ENCODE assay signal across 19 cellular contexts in genomic region chr15:98838387-98839259, GRCh38.
DNase-seq lines count a peak whose midpoint lies in the region; ATAC-seq and TF ChIP-seq lines count a peak whose summit lies in the region.
"Had no signal": no experiment of that assay in that cellular context is flagged by ENCODE, and none has a peak within 500 bp of the region (broad histone marks: within the 10 kb centered on the region; RNA-seq: fewer than 3 reads in every experiment).

No MANE protein-coding gene starts in this region.

- no TSS peak for BruUV-seq in Panc1 (replicated peaks; lab: Mats Ljungman, UMichigan)

- H3K4me3 ChIP-seq in Panc1 (ENCODE audit: low read depth in 2 of 2, low read length in 2 of 2) (no peak overlapping the region), psoas muscle (no peak overlapping the region)
- H3K4me3 ChIP-seq: PC-9 had no signal

- H3K4me3 Mint-ChIP-seq in progenitor cell of endocrine pancreas (ENCODE audit: low read depth) = no peak overlapping the region
- H3K4me3 Mint-ChIP-seq: CD4-positive, CD25-positive, alpha-beta regulatory T cell; H9 had no signal

- H3K27ac Mint-ChIP-seq in progenitor cell of endocrine pancreas = no peak overlapping the region

- H3K9me3 ChIP-seq in Panc1 (ENCODE audit: control insufficient read depth, insufficient read depth, low read depth, low read length) = peaks cover under 1% of the 10 kb centered on the region; the same call in 1 of the 2 replicates
- no peaks in the 10 kb centered on the region for H3K9me3 ChIP-seq in psoas muscle
- H3K9me3 ChIP-seq: BE2C had no signal

- no peak for TF ChIP-seq CTCF in Panc1 (IDR thresholded peaks at IDR 0.05)
- TF ChIP-seq CTCF in psoas muscle (IDR thresholded peaks at IDR 0.05) = no peak
- no peak for TF ChIP-seq CTCF in progenitor cell of endocrine pancreas (IDR thresholded peaks at IDR 0.05; ENCODE audit: unreplicated experiment)

- no peak for ATAC-seq in Panc1
- peak; percentile 89 to 98 (median 92) for ATAC-seq in psoas muscle

- H3K27me3 Mint-ChIP-seq in progenitor cell of endocrine pancreas = no peaks in the 10 kb centered on the region

- H3K27me3 ChIP-seq in Panc1 (ENCODE audit: control insufficient read depth, insufficient read depth, low read length) (no peaks in the 10 kb centered on the region), psoas muscle (ENCODE audit: insufficient read depth in 3 of 3, low read length in 2 of 3) (no peaks in the 10 kb centered on the region)
- H3K27me3 ChIP-seq: BE2C had no signal

- H3K4me1 ChIP-seq in Panc1 (ENCODE audit: control insufficient read depth, insufficient read depth, low read length) (peaks cover 24% of the 10 kb centered on the region), psoas muscle (peaks cover 11% of the 10 kb centered on the region)

- H3K36me3 ChIP-seq in Panc1 (ENCODE audit: control insufficient read depth, insufficient read depth, low read length) = no peaks in the 10 kb centered on the region
- H3K36me3 ChIP-seq in psoas muscle (ENCODE audit: insufficient read depth in 1 of 2, low read depth in 1 of 2) = no peaks in the 10 kb centered on the region

- POLR2A ChIA-PET in Panc1 (lab: Charles Lee) = no interaction called here

- H3K36me3 Mint-ChIP-seq in progenitor cell of endocrine pancreas (ENCODE audit: insufficient read depth) = peaks cover 2% of the 10 kb centered on the region

- WGBS in psoas muscle, 3 donors = 40 to 57% (median 47%) methylated on average over 5 of the region's 5 CpGs

- CTCF ChIA-PET in Panc1 (lab: Charles Lee) = no interaction called here

- intact Hi-C loops in Panc1 (cut with micrococcal nuclease; ENCODE audit: unreplicated experiment) = no loop called here
- intact Hi-C loops in psoas muscle (cut with DNase I) = no loop called here

- peak; percentile 22 for DNase-seq in NCI-H82 (lab: John Stamatoyannopoulos, UW)
- DNase-seq in NCI-H82 treated with DMSO at 0.1 percent for 48 hours (lab: John Stamatoyannopoulos, UW; ENCODE audit: unreplicated experiment) = no peak
- no peak for DNase-seq in Panc1 (ENCODE audit: low read depth, low spot score)
- peak; percentile 87 for DNase-seq in myocyte (ENCODE audit: low read depth)
- DNase-seq in psoas muscle = no peak
- no peak for DNase-seq in stimulated activated CD4-positive, alpha-beta T cell treated with anti-CD3 and anti-CD28 coated beads, Interleukin-2, amount 100 ng/mL, for 48 hours
- DNase-seq in progenitor cell of endocrine pancreas (ENCODE audit: low spot score, unreplicated experiment) = no peak
- no peak for DNase-seq in NCI-H146 treated with DMSO at 0.1 percent for 48 hours (lab: John Stamatoyannopoulos, UW; ENCODE audit: unreplicated experiment)
- DNase-seq: BE2C; CD4-positive, CD25-positive, alpha-beta regulatory T cell; COR-L47; DMS 273 treated with DMSO at 0.1 percent for 48 hours; GDM1; H9; KG1; MV-4-11; NCI-H187 treated with DMSO at 0.1 percent for 48 hours; NCI-H748 treated with DMSO at 0.1 percent for 48 hours; PC-9 had no signal

- H3K4me1 Mint-ChIP-seq in progenitor cell of endocrine pancreas (ENCODE audit: low read depth) = peaks cover 22% of the 10 kb centered on the region

- H3K27ac ChIP-seq in Panc1 (ENCODE audit: low read length) (peak overlapping the region; percentile 14; the same call in 1 of the 2 replicates), psoas muscle (no peak overlapping the region)
- H3K27ac ChIP-seq: PC-9 had no signal

- in situ Hi-C loops in Panc1 (cut with HindIII; ENCODE audit: low pct_unique_long_range_greater_than_20kb, low sequenced_read_pairs) = no loop called here

- H3K9me3 Mint-ChIP-seq in progenitor cell of endocrine pancreas (ENCODE audit: low read depth) = no peaks in the 10 kb centered on the region
- H3K9me3 Mint-ChIP-seq: H9 had no signal

Comparison
In these comparisons a context has a peak if more than half of its experiments do, and no peak if none do; other contexts are left out.
1. DNase-seq: peak in NCI-H82 (single experiment) and myocyte (single experiment); none in NCI-H82 treated with DMSO at 0.1 percent for 48 hours (single experiment), Panc1 (single experiment), psoas muscle (0 of 2), stimulated activated CD4-positive, alpha-beta T cell treated with anti-CD3 and anti-CD28 coated beads, Interleukin-2, amount 100 ng/mL, for 48 hours (0 of 2), progenitor cell of endocrine pancreas (single experiment) and NCI-H146 treated with DMSO at 0.1 percent for 48 hours (single experiment).